Comparison of ENCODE assay signal across 24 cellular contexts in the genomic region with DNA sequence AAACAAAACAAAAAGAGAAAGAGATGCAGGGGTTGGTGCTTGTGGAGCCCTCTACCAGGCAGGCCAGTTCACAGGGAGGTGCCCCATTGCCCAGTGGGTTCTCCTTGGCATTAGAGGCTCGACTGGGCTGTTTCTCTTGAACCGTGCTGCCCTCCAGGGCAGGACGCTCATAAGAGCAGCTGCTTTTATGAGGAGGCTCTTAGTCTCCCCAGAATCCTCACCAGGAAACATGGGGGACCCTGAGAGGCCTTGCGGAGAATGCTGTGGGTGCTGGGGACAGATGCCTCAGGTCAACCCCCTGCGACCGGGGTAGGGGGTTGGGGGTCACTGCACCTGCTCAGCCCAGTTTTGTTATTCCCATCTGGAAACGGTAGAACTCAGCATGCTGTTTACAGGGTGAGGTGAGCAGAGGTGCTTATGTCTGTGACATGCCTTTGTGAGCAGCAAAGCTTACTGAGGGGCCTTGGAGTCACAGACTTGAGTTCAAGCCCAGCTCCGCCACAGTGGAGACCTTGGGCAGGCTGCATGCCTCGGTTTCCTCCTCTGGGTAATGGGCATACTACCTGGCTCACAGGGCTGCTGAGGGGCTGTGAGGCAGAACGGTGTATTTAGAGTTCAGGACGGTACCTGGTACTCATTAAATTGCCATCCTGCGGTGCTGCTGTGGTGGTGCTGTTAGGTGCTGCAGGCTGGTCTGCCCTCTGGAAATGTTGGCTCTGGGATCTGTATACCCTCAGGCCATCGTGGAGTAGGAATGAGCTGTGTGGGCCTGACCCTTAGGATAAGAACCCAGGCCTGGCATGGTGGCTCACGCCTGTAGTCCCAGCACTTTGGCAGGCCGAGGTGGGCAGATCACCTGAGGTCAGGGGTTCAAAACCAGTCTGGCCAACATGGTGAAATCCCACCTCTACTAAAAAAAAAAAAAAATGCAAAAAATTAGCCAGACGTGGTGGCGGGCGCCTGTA. TPM values are rescaled to one million over a fixed set of nuclear protein-coding genes. Genes with fewer than 3 reads are reported as not detected.
DNase-seq lines count a peak whose midpoint lies in the region; FAIRE-seq and TF ChIP-seq lines count a peak whose summit lies in the region.
"Had no signal": no experiment of that assay in that cellular context is flagged by ENCODE, and none has a peak within 500 bp of the region (broad histone marks: within the 10 kb centered on the region; RNA-seq: fewer than 3 reads in every experiment).

No MANE protein-coding gene starts in this region.

- no peak for DNase-seq in CD8-positive, alpha-beta memory T cell
- no peak for DNase-seq in DMS153 treated with DMSO at 0.1 percent for 48 hours (lab: John Stamatoyannopoulos, UW; ENCODE audit: unreplicated experiment)
- DNase-seq in GM19239 (ENCODE audit: insufficient read length, low spot score): no peak
- DNase-seq in activated CD4-positive, CD25-positive, alpha-beta regulatory T cell treated with anti-CD3 and anti-CD28 coated beads, Interleukin-2, amount 50 U/mL, for 72 hours: no peak
- no peak for DNase-seq in pons (ENCODE audit: low spot score)
- DNase-seq: activated CD8-positive, alpha-beta memory T cell treated with anti-CD3 and anti-CD28 coated beads, Interleukin-2, amount 50 U/mL, for 4 hours; activated naive CD4-positive, alpha-beta T cell; DMS 273 treated with DMSO at 0.1 percent for 48 hours; effector CD4-positive, alpha-beta T cell; GF-D8; H7; left ventricle myocardium superior; NCI-H1436; NCI-H2171; NCI-H82; PC-9; right cardiac atrium; tibial artery had no signal

- peaks cover 77% of the 10 kb centered on the region for H3K4me1 ChIP-seq in CD8-positive, alpha-beta memory T cell (ENCODE audit: insufficient read depth, low read length)
- peaks cover 85 to 96% of the 10 kb centered on the region in 2 experiments for H3K4me1 ChIP-seq in neutrophil (ENCODE audit: control insufficient read depth in 1 of 2, insufficient read depth in 1 of 2, low read depth in 1 of 2, low read length in 1 of 2)

- H3K4me3 ChIP-seq in CD8-positive, alpha-beta memory T cell (ENCODE audit: low read length): no peak overlapping the region
- peak overlapping the region in 1 of 2 experiments; percentile 66 for H3K4me3 ChIP-seq in neutrophil (ENCODE audit: low read depth in 1 of 2, low read length in 1 of 2)
- H3K4me3 ChIP-seq: GM12878, mucosa of descending colon, PC-9, tibial artery had no signal

- H3K4me3 Mint-ChIP-seq in CD8-positive, alpha-beta memory T cell: peak overlapping the region in 3 of 7 donors; percentile 32 to 65 (median 32)
- H3K4me3 Mint-ChIP-seq in dendritic cell treated with granulocyte-macrophage colony-stimulating factor and Interleukin-4, amounts not matched to agents 40 ng/mL and 50 ng/mL, for 4 days: no peak overlapping the region

- H3K27ac ChIP-seq in C4-2B (peak overlapping the region; percentile 70), neutrophil (peak overlapping the region; percentile 98)
- H3K27ac ChIP-seq in CD8-positive, alpha-beta memory T cell (ENCODE audit: low read depth, low read length): peak overlapping the region; percentile 65
- H3K27ac ChIP-seq: tibial artery had no signal

- peaks cover 0 to 2% (median 0%) of the 10 kb centered on the region in 3 donors for H3K36me3 Mint-ChIP-seq in CD8-positive, alpha-beta memory T cell
- peaks cover 83% of the 10 kb centered on the region for H3K36me3 Mint-ChIP-seq in dendritic cell treated with granulocyte-macrophage colony-stimulating factor and Interleukin-4, amounts not matched to agents 40 ng/mL and 50 ng/mL, for 4 days (ENCODE audit: low read depth)

- H3K27me3 ChIP-seq in CD8-positive, alpha-beta memory T cell (ENCODE audit: insufficient read depth, low read length, poor library complexity, severe bottlenecking): no peaks in the 10 kb centered on the region
- H3K27me3 ChIP-seq in neutrophil: no peaks in the 10 kb centered on the region
- H3K27me3 ChIP-seq: tibial artery had no signal

- H3K27me3 Mint-ChIP-seq in CD8-positive, alpha-beta memory T cell: no peaks in the 10 kb centered on the region
- H3K27me3 Mint-ChIP-seq in dendritic cell treated with granulocyte-macrophage colony-stimulating factor and Interleukin-4, amounts not matched to agents 40 ng/mL and 50 ng/mL, for 4 days: no peaks in the 10 kb centered on the region

- no peaks in the 10 kb centered on the region for H3K9me3 ChIP-seq in CD8-positive, alpha-beta memory T cell (ENCODE audit: low read length)
- no peaks in the 10 kb centered on the region for H3K9me3 ChIP-seq in neutrophil
- H3K9me3 ChIP-seq: mucosa of descending colon, tibial artery had no signal

- H3K27ac Mint-ChIP-seq in CD8-positive, alpha-beta memory T cell: peak overlapping the region in 7 of 8 donors; percentile 29 to 95 (median 54)
- H3K27ac Mint-ChIP-seq in dendritic cell treated with granulocyte-macrophage colony-stimulating factor and Interleukin-4, amounts not matched to agents 40 ng/mL and 50 ng/mL, for 4 days: peak overlapping the region; percentile 94

- H3K9me3 Mint-ChIP-seq in CD8-positive, alpha-beta memory T cell: no peaks in the 10 kb centered on the region
- H3K9me3 Mint-ChIP-seq in dendritic cell treated with granulocyte-macrophage colony-stimulating factor and Interleukin-4, amounts not matched to agents 40 ng/mL and 50 ng/mL, for 4 days: no peaks in the 10 kb centered on the region

- CTCF ChIA-PET in CD8-positive, alpha-beta memory T cell (lab: Charles Lee): interaction anchor here (0.7 to 1.4 kb wide), 4 partner anchors 15 to 65 kb away, joined by 3 to 5 read pairs (median 4); no protein-coding TSS in a partner anchor

- peaks cover 67 to 95% (median 76%) of the 10 kb centered on the region in 3 donors for H3K4me1 Mint-ChIP-seq in CD8-positive, alpha-beta memory T cell
- H3K4me1 Mint-ChIP-seq in dendritic cell treated with granulocyte-macrophage colony-stimulating factor and Interleukin-4, amounts not matched to agents 40 ng/mL and 50 ng/mL, for 4 days (ENCODE audit: low read depth): peaks cover 92% of the 10 kb centered on the region

- no peak for TF ChIP-seq CTCF in C4-2B (conservative IDR thresholded peaks at IDR 0.05)
- TF ChIP-seq CTCF in neutrophil (IDR thresholded peaks at IDR 0.05): no peak

- POLR2A ChIA-PET in CD8-positive, alpha-beta memory T cell (lab: Charles Lee): interaction anchor here (0.6 to 1.3 kb wide), 4 partner anchors 11 to 142 kb away, joined by 3 to 6 read pairs (median 3); no protein-coding TSS in a partner anchor

- H3K36me3 ChIP-seq in CD8-positive, alpha-beta memory T cell (ENCODE audit: insufficient read depth, low read length): no peaks in the 10 kb centered on the region
- H3K36me3 ChIP-seq in neutrophil: no peaks in the 10 kb centered on the region
- H3K36me3 ChIP-seq: tibial artery had no signal

- intact Hi-C loops in dendritic cell treated with granulocyte-macrophage colony-stimulating factor and Interleukin-4, amounts not matched to agents 40 ng/mL and 50 ng/mL, for 4 days (cut with micrococcal nuclease): no loop called here

- no peak for FAIRE-seq in GM19239 (lab: Jason Lieb, UNC)
- FAIRE-seq: astrocyte, GM12878 had no signal

RNA-seq across cellular contexts. Expression of a gene that starts 5.7 kb away (rescaled TPM):
- total RNA-seq in CD8-positive, alpha-beta memory T cell: 10 to 100 TPM; 38.0 to 43.7 TPM
- polyA plus RNA-seq in CD8-positive, alpha-beta memory T cell: 48.5 TPM
